In genomic region chr13:33640832-33641231, GRCh38 we compare ENCODE assay signal across 21 cellular contexts.
A peak's percentile ranks its signal among the peaks of the same experiment; 100 is the strongest.
DNase-seq lines count a peak whose midpoint lies in the region; FAIRE-seq and TF ChIP-seq lines count a peak whose summit lies in the region.
"Had no signal": no experiment of that assay in that cellular context is flagged by ENCODE, and none has a peak within 500 bp of the region (broad histone marks: within the 10 kb centered on the region; RNA-seq: fewer than 3 reads in every experiment).

No MANE protein-coding gene starts in this region.

- H3K27me3 ChIP-seq in small intestine (ENCODE audit: control insufficient read depth in 2 of 2, insufficient read depth in 2 of 2, low read length in 2 of 2) = no peaks in the 10 kb centered on the region
- H3K27me3 ChIP-seq in suprapubic skin = no peaks in the 10 kb centered on the region
- H3K27me3 ChIP-seq: dorsolateral prefrontal cortex, pancreas had no signal

- POLR2A ChIA-PET in activated CD4-positive, alpha-beta memory T cell treated with anti-CD3 and anti-CD28 coated beads for 36 hours (lab: Charles Lee) = no interaction called here
- POLR2A ChIA-PET in activated CD4-positive, alpha-beta memory T cell treated with anti-CD3 and anti-CD28 coated beads, Interleukin-2, amount 10 ng/mL, durations not matched to agents 7 days and 5 days (lab: Charles Lee) = no interaction called here

- H3K4me3 Mint-ChIP-seq in activated CD4-positive, alpha-beta memory T cell treated with anti-CD3 and anti-CD28 coated beads for 36 hours = no peak overlapping the region
- no peak overlapping the region for H3K4me3 Mint-ChIP-seq in activated CD4-positive, alpha-beta memory T cell treated with anti-CD3 and anti-CD28 coated beads, Interleukin-2, amount 10 ng/mL, durations not matched to agents 7 days and 5 days
- H3K4me3 Mint-ChIP-seq in activated T-helper 2 cell treated with anti-CD3 and anti-CD28 coated beads, Interferon-gamma antibody, Interleukin-2, Interleukin-4, amounts not matched to agents 10 μg/mL and 5 μg/mL and 100 μg/mL, durations not matched to agents 14 hours and 24 hours and 36 hours (ENCODE audit: low read depth) = no peak overlapping the region
- H3K4me3 Mint-ChIP-seq: activated naive CD8-positive, alpha-beta T cell treated with anti-CD3 and anti-CD28 coated beads, Interleukin-2, amount 10 ng/mL, durations not matched to agents 7 days and 5 days; immature natural killer cell; naive thymus-derived CD4-positive, alpha-beta T cell had no signal

- intact Hi-C loops in activated CD4-positive, alpha-beta memory T cell treated with anti-CD3 and anti-CD28 coated beads for 36 hours (cut with micrococcal nuclease) = no loop called here
- intact Hi-C loops in activated T-helper 2 cell treated with anti-CD3 and anti-CD28 coated beads, Interferon-gamma antibody, Interleukin-2, Interleukin-4, amounts not matched to agents 10 μg/mL and 5 μg/mL and 100 μg/mL, durations not matched to agents 14 hours and 24 hours and 36 hours (cut with micrococcal nuclease) = loop anchor here (1.0 kb wide), 1 partner anchor 38 kb away; no protein-coding TSS in a partner anchor

- CTCF ChIA-PET in activated CD4-positive, alpha-beta memory T cell treated with anti-CD3 and anti-CD28 coated beads for 36 hours (lab: Charles Lee) = interaction anchor here (1.2 to 2.1 kb wide), 2 partner anchors 27 to 83 kb away, joined by 5 to 9 read pairs; no protein-coding TSS in a partner anchor
- CTCF ChIA-PET in activated CD4-positive, alpha-beta memory T cell treated with anti-CD3 and anti-CD28 coated beads, Interleukin-2, amount 10 ng/mL, durations not matched to agents 7 days and 5 days (lab: Charles Lee) = no interaction called here

- H3K27ac ChIP-seq in small intestine (ENCODE audit: low read depth in 1 of 2, low read length in 1 of 2) (no peak overlapping the region), suprapubic skin (no peak overlapping the region)
- H3K27ac ChIP-seq: pancreas had no signal

- no peaks in the 10 kb centered on the region for H3K9me3 Mint-ChIP-seq in activated CD4-positive, alpha-beta memory T cell treated with anti-CD3 and anti-CD28 coated beads for 36 hours
- H3K9me3 Mint-ChIP-seq in activated CD4-positive, alpha-beta memory T cell treated with anti-CD3 and anti-CD28 coated beads, Interleukin-2, amount 10 ng/mL, durations not matched to agents 7 days and 5 days = no peaks in the 10 kb centered on the region
- H3K9me3 Mint-ChIP-seq in activated T-helper 2 cell treated with anti-CD3 and anti-CD28 coated beads, Interferon-gamma antibody, Interleukin-2, Interleukin-4, amounts not matched to agents 10 μg/mL and 5 μg/mL and 100 μg/mL, durations not matched to agents 14 hours and 24 hours and 36 hours = peaks cover 9% of the 10 kb centered on the region
- H3K9me3 Mint-ChIP-seq: activated naive CD8-positive, alpha-beta T cell treated with anti-CD3 and anti-CD28 coated beads, Interleukin-2, amount 10 ng/mL, durations not matched to agents 7 days and 5 days; immature natural killer cell had no signal

- H3K4me3 ChIP-seq in fibroblast of pulmonary artery (replicated peaks; ENCODE audit: low read depth, low read length) (no peak overlapping the region), small intestine (ENCODE audit: low read depth in 1 of 2, low read length in 2 of 2) (no peak overlapping the region), suprapubic skin (no peak overlapping the region)
- H3K4me3 ChIP-seq: dorsolateral prefrontal cortex, pancreas had no signal

- H3K4me1 ChIP-seq in small intestine (ENCODE audit: control insufficient read depth in 2 of 2, insufficient read depth in 1 of 2, low read depth in 1 of 2, low read length in 1 of 2) = peaks cover 3 to 18% of the 10 kb centered on the region in 2 donors
- peaks cover 35% of the 10 kb centered on the region for H3K4me1 ChIP-seq in suprapubic skin

- H3K9me3 ChIP-seq in small intestine (ENCODE audit: control insufficient read depth, low read depth) (no peaks in the 10 kb centered on the region), suprapubic skin (no peaks in the 10 kb centered on the region)
- H3K9me3 ChIP-seq: pancreas had no signal

- TF ChIP-seq CTCF in fibroblast of pulmonary artery (IDR thresholded peaks at IDR 0.05; ENCODE audit: low read length, missing control alignments) (no peak), suprapubic skin (IDR thresholded peaks at IDR 0.05) (no peak)

- H3K36me3 Mint-ChIP-seq in activated CD4-positive, alpha-beta memory T cell treated with anti-CD3 and anti-CD28 coated beads for 36 hours = no peaks in the 10 kb centered on the region
- H3K36me3 Mint-ChIP-seq in activated CD4-positive, alpha-beta memory T cell treated with anti-CD3 and anti-CD28 coated beads, Interleukin-2, amount 10 ng/mL, durations not matched to agents 7 days and 5 days (ENCODE audit: low read depth) = no peaks in the 10 kb centered on the region
- H3K36me3 Mint-ChIP-seq in activated T-helper 2 cell treated with anti-CD3 and anti-CD28 coated beads, Interferon-gamma antibody, Interleukin-2, Interleukin-4, amounts not matched to agents 10 μg/mL and 5 μg/mL and 100 μg/mL, durations not matched to agents 14 hours and 24 hours and 36 hours (ENCODE audit: low read depth) = peaks cover 10% of the 10 kb centered on the region
- H3K36me3 Mint-ChIP-seq: activated naive CD8-positive, alpha-beta T cell treated with anti-CD3 and anti-CD28 coated beads, Interleukin-2, amount 10 ng/mL, durations not matched to agents 7 days and 5 days; immature natural killer cell had no signal

- H3K4me1 Mint-ChIP-seq in activated CD4-positive, alpha-beta memory T cell treated with anti-CD3 and anti-CD28 coated beads for 36 hours (ENCODE audit: low read depth) = peaks cover 69% of the 10 kb centered on the region
- H3K4me1 Mint-ChIP-seq in activated CD4-positive, alpha-beta memory T cell treated with anti-CD3 and anti-CD28 coated beads, Interleukin-2, amount 10 ng/mL, durations not matched to agents 7 days and 5 days = peaks cover 14% of the 10 kb centered on the region
- peaks cover 58% of the 10 kb centered on the region for H3K4me1 Mint-ChIP-seq in activated T-helper 2 cell treated with anti-CD3 and anti-CD28 coated beads, Interferon-gamma antibody, Interleukin-2, Interleukin-4, amounts not matched to agents 10 μg/mL and 5 μg/mL and 100 μg/mL, durations not matched to agents 14 hours and 24 hours and 36 hours (ENCODE audit: low read depth)
- H3K4me1 Mint-ChIP-seq: immature natural killer cell had no signal

- no peaks in the 10 kb centered on the region for H3K36me3 ChIP-seq in small intestine (ENCODE audit: control insufficient read depth in 2 of 2, insufficient read depth in 2 of 2, low read length in 2 of 2)
- no peaks in the 10 kb centered on the region for H3K36me3 ChIP-seq in suprapubic skin
- H3K36me3 ChIP-seq: pancreas had no signal

- no peak for TF ChIP-seq EP300 in suprapubic skin (IDR thresholded peaks at IDR 0.05)

- H3K27me3 Mint-ChIP-seq in activated CD4-positive, alpha-beta memory T cell treated with anti-CD3 and anti-CD28 coated beads for 36 hours = no peaks in the 10 kb centered on the region
- H3K27me3 Mint-ChIP-seq in activated CD4-positive, alpha-beta memory T cell treated with anti-CD3 and anti-CD28 coated beads, Interleukin-2, amount 10 ng/mL, durations not matched to agents 7 days and 5 days = no peaks in the 10 kb centered on the region
- no peaks in the 10 kb centered on the region for H3K27me3 Mint-ChIP-seq in activated T-helper 2 cell treated with anti-CD3 and anti-CD28 coated beads, Interferon-gamma antibody, Interleukin-2, Interleukin-4, amounts not matched to agents 10 μg/mL and 5 μg/mL and 100 μg/mL, durations not matched to agents 14 hours and 24 hours and 36 hours (ENCODE audit: low read depth)
- H3K27me3 Mint-ChIP-seq: activated naive CD8-positive, alpha-beta T cell treated with anti-CD3 and anti-CD28 coated beads, Interleukin-2, amount 10 ng/mL, durations not matched to agents 7 days and 5 days; naive thymus-derived CD4-positive, alpha-beta T cell had no signal

- no peak for FAIRE-seq in small intestine (lab: Jason Lieb, UNC)
- FAIRE-seq: D721Med, H1, HTR-8/SVneo, pancreas, urothelium cell line had no signal

- H3K27ac Mint-ChIP-seq in activated CD4-positive, alpha-beta memory T cell treated with anti-CD3 and anti-CD28 coated beads for 36 hours = peak overlapping the region; percentile 92
- H3K27ac Mint-ChIP-seq in activated CD4-positive, alpha-beta memory T cell treated with anti-CD3 and anti-CD28 coated beads, Interleukin-2, amount 10 ng/mL, durations not matched to agents 7 days and 5 days = no peak overlapping the region
- peak overlapping the region; percentile 80 for H3K27ac Mint-ChIP-seq in activated T-helper 2 cell treated with anti-CD3 and anti-CD28 coated beads, Interferon-gamma antibody, Interleukin-2, Interleukin-4, amounts not matched to agents 10 μg/mL and 5 μg/mL and 100 μg/mL, durations not matched to agents 14 hours and 24 hours and 36 hours
- H3K27ac Mint-ChIP-seq: activated naive CD8-positive, alpha-beta T cell treated with anti-CD3 and anti-CD28 coated beads, Interleukin-2, amount 10 ng/mL, durations not matched to agents 7 days and 5 days; immature natural killer cell; naive thymus-derived CD4-positive, alpha-beta T cell had no signal

- TF ChIP-seq POLR2A in suprapubic skin (IDR thresholded peaks at IDR 0.05) = no peak

- DNase-seq in activated CD4-positive, alpha-beta memory T cell treated with anti-CD3 and anti-CD28 coated beads for 36 hours = no peak
- DNase-seq in activated CD4-positive, alpha-beta memory T cell treated with anti-CD3 and anti-CD28 coated beads, Interleukin-2, amount 10 ng/mL, durations not matched to agents 7 days and 5 days = no peak
- no peak for DNase-seq in activated T-helper 2 cell treated with anti-CD3 and anti-CD28 coated beads, Interferon-gamma antibody, Interleukin-2, Interleukin-4, amounts not matched to agents 10 μg/mL and 5 μg/mL and 100 μg/mL, durations not matched to agents 14 hours and 24 hours and 36 hours (ENCODE audit: low spot score)
- DNase-seq in fibroblast of pulmonary artery (ENCODE audit: low read depth) (peak; percentile 31), small intestine (peak; percentile 31), iPS-NIHi11 (ENCODE audit: low spot score) (no peak), suprapubic skin (ENCODE audit: low spot score in 2 of 2) (no peak), NCI-H2196 treated with DMSO at 0.1 percent for 48 hours (lab: John Stamatoyannopoulos, UW; ENCODE audit: unreplicated experiment) (no peak)
- DNase-seq: activated naive CD8-positive, alpha-beta T cell treated with anti-CD3 and anti-CD28 coated beads, Interleukin-2, amount 10 ng/mL, durations not matched to agents 7 days and 5 days; C1 segment of cervical spinal cord; dorsolateral prefrontal cortex; immature natural killer cell; naive thymus-derived CD4-positive, alpha-beta T cell; NCI-H1105; NCI-H524 treated with DMSO at 0.1 percent for 48 hours; pancreas; stimulated activated CD4-positive, alpha-beta T cell treated with anti-CD3 and anti-CD28 coated beads, Interleukin-2, amount 100 ng/mL, for 24 hours had no signal

Comparison
In these comparisons a context has a peak if more than half of its experiments do, and no peak if none do; other contexts are left out.
1. DNase-seq: peak in fibroblast of pulmonary artery (single experiment) and small intestine (single experiment); none in activated CD4-positive, alpha-beta memory T cell treated with anti-CD3 and anti-CD28 coated beads for 36 hours (single experiment), activated CD4-positive, alpha-beta memory T cell treated with anti-CD3 and anti-CD28 coated beads, Interleukin-2, amount 10 ng/mL, durations not matched to agents 7 days and 5 days (single experiment), activated T-helper 2 cell treated with anti-CD3 and anti-CD28 coated beads, Interferon-gamma antibody, Interleukin-2, Interleukin-4, amounts not matched to agents 10 μg/mL and 5 μg/mL and 100 μg/mL, durations not matched to agents 14 hours and 24 hours and 36 hours (single experiment), iPS-NIHi11 (single experiment), suprapubic skin (0 of 2) and NCI-H2196 treated with DMSO at 0.1 percent for 48 hours (single experiment).